In genomic region chr17:64994781-64995538, GRCh38 we compare ENCODE assay signal across 23 cellular contexts.
DNase-seq lines count a peak whose midpoint lies in the region; ATAC-seq and TF ChIP-seq lines count a peak whose summit lies in the region.
"Had no signal": no experiment of that assay in that cellular context is flagged by ENCODE, and none has a peak within 500 bp of the region (broad histone marks: within the 10 kb centered on the region; RNA-seq: fewer than 3 reads in every experiment).

No MANE protein-coding gene starts in this region.

- no peaks in the 10 kb centered on the region for H3K9me3 Mint-ChIP-seq in neural progenitor cell
- H3K9me3 Mint-ChIP-seq: activated naive CD4-positive, alpha-beta T cell treated with anti-CD3 and anti-CD28 coated beads, Interleukin-2, amount 10 ng/mL, durations not matched to agents 7 days and 5 days; activated T-helper 1 cell treated with anti-CD3 and anti-CD28 coated beads, Interleukin-12 subunit alpha, Interleukin-12 subunit beta, Interleukin-2, Interleukin-4 antibody, amounts not matched to agents 30 ng/mL and 10 ng/mL and 1 ng/mL, durations not matched to agents 14 hours and 24 hours and 36 hours; CD4-positive, CD25-positive, alpha-beta regulatory T cell; memory B cell; type B pancreatic cell had no signal

- no peaks in the 10 kb centered on the region for H3K27me3 ChIP-seq in gastrocnemius medialis
- no peaks in the 10 kb centered on the region for H3K27me3 ChIP-seq in neural progenitor cell
- H3K27me3 ChIP-seq: dorsolateral prefrontal cortex had no signal

- no peaks in the 10 kb centered on the region for H3K79me2 ChIP-seq in neural progenitor cell (ENCODE audit: low read depth)

- no peak for TF ChIP-seq CTCF in C4-2B (conservative IDR thresholded peaks at IDR 0.05)
- TF ChIP-seq CTCF in gastrocnemius medialis (IDR thresholded peaks at IDR 0.05 in 4 of 5, conservative IDR thresholded peaks at IDR 0.05 in 1 of 5), result no peak
- no peak for TF ChIP-seq CTCF in neural progenitor cell (IDR thresholded peaks at IDR 0.05)

- H3K36me3 Mint-ChIP-seq in neural progenitor cell, result no peaks in the 10 kb centered on the region
- H3K36me3 Mint-ChIP-seq: activated naive CD4-positive, alpha-beta T cell treated with anti-CD3 and anti-CD28 coated beads, Interleukin-2, amount 10 ng/mL, durations not matched to agents 7 days and 5 days; CD4-positive, CD25-positive, alpha-beta regulatory T cell; memory B cell; type B pancreatic cell had no signal

- H3K9ac ChIP-seq in neural progenitor cell, result no peak overlapping the region
- H3K9ac ChIP-seq: GM23248 had no signal

- no peak overlapping the region for H3K4me3 Mint-ChIP-seq in neural progenitor cell
- H3K4me3 Mint-ChIP-seq: activated naive CD4-positive, alpha-beta T cell treated with anti-CD3 and anti-CD28 coated beads, Interleukin-2, amount 10 ng/mL, durations not matched to agents 7 days and 5 days; activated T-helper 1 cell treated with anti-CD3 and anti-CD28 coated beads, Interleukin-12 subunit alpha, Interleukin-12 subunit beta, Interleukin-2, Interleukin-4 antibody, amounts not matched to agents 30 ng/mL and 10 ng/mL and 1 ng/mL, durations not matched to agents 14 hours and 24 hours and 36 hours; CD4-positive, CD25-positive, alpha-beta regulatory T cell; memory B cell had no signal

- intact Hi-C loops in gastrocnemius medialis (cut with DNase I; ENCODE audit: low total_unique reads), result no loop called here

- no peak for ATAC-seq in gastrocnemius medialis
- no peak for ATAC-seq in HG03342 (IDR thresholded peaks at IDR 0.05; ENCODE audit: unreplicated experiment)
- ATAC-seq: left cardiac atrium had no signal

- no peaks in the 10 kb centered on the region for H3K27me3 Mint-ChIP-seq in neural progenitor cell (ENCODE audit: insufficient read depth, low read depth)
- H3K27me3 Mint-ChIP-seq: CD4-positive, CD25-positive, alpha-beta regulatory T cell; memory B cell; type B pancreatic cell had no signal

- H4K20me1 ChIP-seq in neural progenitor cell (ENCODE audit: low read depth), result no peaks in the 10 kb centered on the region

- H3K27ac Mint-ChIP-seq in neural progenitor cell, result no peak overlapping the region
- H3K27ac Mint-ChIP-seq: activated naive CD4-positive, alpha-beta T cell treated with anti-CD3 and anti-CD28 coated beads, Interleukin-2, amount 10 ng/mL, durations not matched to agents 7 days and 5 days; activated T-helper 1 cell treated with anti-CD3 and anti-CD28 coated beads, Interleukin-12 subunit alpha, Interleukin-12 subunit beta, Interleukin-2, Interleukin-4 antibody, amounts not matched to agents 30 ng/mL and 10 ng/mL and 1 ng/mL, durations not matched to agents 14 hours and 24 hours and 36 hours; memory B cell had no signal

- H3K27ac ChIP-seq in C4-2B (peak overlapping the region; percentile 25; the same call in 1 of the 2 replicates), gastrocnemius medialis (peak overlapping the region; percentile 80 to 98 (median 84)), neural progenitor cell (no peak overlapping the region)
- H3K27ac ChIP-seq: GM23248 had no signal

- H3K4me1 Mint-ChIP-seq in neural progenitor cell, result peaks cover 6% of the 10 kb centered on the region
- H3K4me1 Mint-ChIP-seq: activated naive CD4-positive, alpha-beta T cell treated with anti-CD3 and anti-CD28 coated beads, Interleukin-2, amount 10 ng/mL, durations not matched to agents 7 days and 5 days; CD4-positive, CD25-positive, alpha-beta regulatory T cell had no signal

- no peaks in the 10 kb centered on the region for H3F3A ChIP-seq in neural progenitor cell (ENCODE audit: low read depth)

- no peak overlapping the region for H2AFZ ChIP-seq in neural progenitor cell (replicated peaks)
- H2AFZ ChIP-seq: GM23248 had no signal

- no peak overlapping the region for H3K4me2 ChIP-seq in neural progenitor cell

- DNase-seq in G401 (ENCODE audit: low spot score), result peak; percentile 97
- DNase-seq in cerebellum (ENCODE audit: low spot score), result peak; percentile 85
- no peak for DNase-seq in gastrocnemius medialis
- no peak for DNase-seq in activated naive CD4-positive, alpha-beta T cell treated with anti-CD3 and anti-CD28 coated beads, Interleukin-2, amount 50 U/mL, for 16 hours
- no peak for DNase-seq in neural progenitor cell (ENCODE audit: low spot score)
- DNase-seq: activated CD4-positive, alpha-beta T cell treated with anti-CD3 and anti-CD28 coated beads, Interleukin-2, amount 50 U/mL, for 4 hours; activated naive CD4-positive, alpha-beta T cell treated with anti-CD3 and anti-CD28 coated beads, Interleukin-2, amount 10 ng/mL, durations not matched to agents 7 days and 5 days; CD4-positive, CD25-positive, alpha-beta regulatory T cell; GM23248; hippocampal formation; left cardiac atrium; NCI-H1092 treated with DMSO at 0.1 percent for 48 hours; NCI-H187; NCI-H2171; NCI-H510A; SIG-M5 had no signal

- no peak for TF ChIP-seq POLR2A in gastrocnemius medialis (IDR thresholded peaks at IDR 0.05)

- H3K9me3 ChIP-seq in gastrocnemius medialis, result no peaks in the 10 kb centered on the region
- no peaks in the 10 kb centered on the region for H3K9me3 ChIP-seq in neural progenitor cell (ENCODE audit: low read depth)

- H3K36me3 ChIP-seq in gastrocnemius medialis, result no peaks in the 10 kb centered on the region
- no peaks in the 10 kb centered on the region for H3K36me3 ChIP-seq in neural progenitor cell

- H3K4me3 ChIP-seq in gastrocnemius medialis, result no peak overlapping the region
- H3K4me3 ChIP-seq in neural progenitor cell, result no peak overlapping the region
- H3K4me3 ChIP-seq: dorsolateral prefrontal cortex, GM12878, GM23248 had no signal

- peaks cover 30 to 33% of the 10 kb centered on the region in 2 donors for H3K4me1 ChIP-seq in gastrocnemius medialis
- no peaks in the 10 kb centered on the region for H3K4me1 ChIP-seq in neural progenitor cell

- in situ Hi-C loops in G401 (cut with HindIII; ENCODE audit: low sequenced_read_pairs) (no loop called here), gastrocnemius medialis (cut with MboI; ENCODE audit: low sequenced_read_pairs in 4 of 4) (loop anchor here in 2 of 4 donors (25.0 kb wide), 1 partner anchor 567 kb away; the partner anchor contains the start of gene AXIN2 (in 2 of the 2))

Comparison
In these comparisons a context has a peak if more than half of its experiments do, and no peak if none do; other contexts are left out.
1. DNase-seq: peak in G401 (single experiment) and cerebellum (single experiment); none in gastrocnemius medialis (0 of 2), activated naive CD4-positive, alpha-beta T cell treated with anti-CD3 and anti-CD28 coated beads, Interleukin-2, amount 50 U/mL, for 16 hours (single experiment) and neural progenitor cell (single experiment).